ENCODE assay signal across 1 cellular context in the genomic region with DNA sequence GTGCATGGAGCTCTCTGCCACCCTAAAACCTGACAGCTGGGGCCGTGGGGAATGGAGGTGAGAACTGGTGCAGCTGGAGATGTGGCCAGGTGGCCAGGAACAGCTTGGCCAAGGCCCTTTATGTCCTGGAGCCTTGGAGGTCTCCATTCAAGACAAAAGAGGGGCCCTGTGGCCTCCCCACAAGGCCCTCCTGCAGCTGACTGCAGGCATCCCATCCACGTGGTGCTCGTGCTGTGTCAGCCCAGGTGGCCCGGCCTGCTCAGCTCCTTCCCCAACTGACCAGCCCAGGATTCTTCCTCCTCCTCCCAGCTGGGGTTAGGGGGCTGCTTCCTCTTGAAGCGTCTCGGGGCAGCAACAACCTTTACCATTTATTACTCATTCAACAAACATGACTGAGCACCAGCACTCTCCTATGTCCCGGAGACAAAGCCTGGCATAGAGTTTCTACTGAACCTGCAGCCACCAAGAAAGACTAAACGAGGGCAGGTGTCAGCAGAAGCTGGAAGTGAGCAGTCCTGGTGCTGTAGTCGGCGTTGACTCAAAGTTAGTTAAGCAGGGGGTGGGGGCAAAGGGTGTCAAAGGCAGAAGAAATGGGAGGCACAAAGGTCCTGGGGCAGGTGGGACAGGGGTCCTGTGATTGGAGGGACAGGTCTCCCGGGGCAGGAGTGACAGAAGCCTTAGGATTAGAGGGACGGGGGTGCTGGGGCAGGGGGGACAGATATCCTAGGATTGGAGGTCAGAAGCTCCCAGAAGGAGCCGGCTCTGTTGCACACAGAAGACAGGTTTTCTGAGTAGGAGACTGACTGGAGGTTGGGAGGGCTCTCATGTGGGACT.
TF ChIP-seq lines count a peak whose summit lies in the region.

No MANE protein-coding gene starts in this region.

TF ChIP-seq in IMR-90, 13 proteins besides CTCF, POLR2A, EP300 and RAD21:
- TF ChIP-seq CEBPB (IDR thresholded peaks at IDR 0.05; ENCODE audit: low read depth, low read length) = no peak
- TF ChIP-seq MAZ (IDR thresholded peaks at IDR 0.05; ENCODE audit: borderline replicate concordance, low read depth, low read length) = no peak
- no peak for TF ChIP-seq MXI1 (IDR thresholded peaks at IDR 0.05; ENCODE audit: borderline replicate concordance, low read depth, low read length)
- TF ChIP-seq RCOR1 (IDR thresholded peaks at IDR 0.05; ENCODE audit: insufficient replicate concordance, low read length) = no peak
- TF ChIP-seq RFX5 (IDR thresholded peaks at IDR 0.05; ENCODE audit: low read depth, low read length) = no peak
- TF ChIP-seq FOS (IDR thresholded peaks at IDR 0.05; ENCODE audit: low read depth, low read length) = no peak
- TF ChIP-seq CHD1 (IDR thresholded peaks at IDR 0.05; ENCODE audit: low read depth, low read length) = no peak
- TF ChIP-seq NFE2L2 (IDR thresholded peaks at IDR 0.05; ENCODE audit: low read depth, low read length) = no peak
- TF ChIP-seq, protein P1, sequence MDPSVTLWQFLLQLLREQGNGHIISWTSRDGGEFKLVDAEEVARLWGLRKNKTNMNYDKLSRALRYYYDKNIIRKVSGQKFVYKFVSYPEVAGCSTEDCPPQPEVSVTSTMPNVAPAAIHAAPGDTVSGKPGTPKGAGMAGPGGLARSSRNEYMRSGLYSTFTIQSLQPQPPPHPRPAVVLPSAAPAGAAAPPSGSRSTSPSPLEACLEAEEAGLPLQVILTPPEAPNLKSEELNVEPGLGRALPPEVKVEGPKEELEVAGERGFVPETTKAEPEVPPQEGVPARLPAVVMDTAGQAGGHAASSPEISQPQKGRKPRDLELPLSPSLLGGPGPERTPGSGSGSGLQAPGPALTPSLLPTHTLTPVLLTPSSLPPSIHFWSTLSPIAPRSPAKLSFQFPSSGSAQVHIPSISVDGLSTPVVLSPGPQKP (IDR thresholded peaks at IDR 0.05; ENCODE audit: borderline replicate concordance, low read depth, low read length) = no peak
- no peak for TF ChIP-seq BHLHE40 (IDR thresholded peaks at IDR 0.05; ENCODE audit: low read depth, low read length)
- TF ChIP-seq, protein P2, sequence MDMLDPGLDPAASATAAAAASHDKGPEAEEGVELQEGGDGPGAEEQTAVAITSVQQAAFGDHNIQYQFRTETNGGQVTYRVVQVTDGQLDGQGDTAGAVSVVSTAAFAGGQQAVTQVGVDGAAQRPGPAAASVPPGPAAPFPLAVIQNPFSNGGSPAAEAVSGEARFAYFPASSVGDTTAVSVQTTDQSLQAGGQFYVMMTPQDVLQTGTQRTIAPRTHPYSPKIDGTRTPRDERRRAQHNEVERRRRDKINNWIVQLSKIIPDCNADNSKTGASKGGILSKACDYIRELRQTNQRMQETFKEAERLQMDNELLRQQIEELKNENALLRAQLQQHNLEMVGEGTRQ (IDR thresholded peaks at IDR 0.05; ENCODE audit: low read depth, low read length) = no peak
- no peak for TF ChIP-seq SMC3 (IDR thresholded peaks at IDR 0.05; ENCODE audit: low read depth, low read length)
- no peak for TF ChIP-seq MAFK (IDR thresholded peaks at IDR 0.05; ENCODE audit: low read depth, low read length)
TF ChIP-seq in IMR-90: peak in this region for 0.
